ENCODE assay signal across 16 cellular contexts in genomic region chr7:18414885-18415284, GRCh38.
"Had no signal": no experiment of that assay in that cellular context is flagged by ENCODE, and none has a peak within 500 bp of the region (broad histone marks: within the 10 kb centered on the region; RNA-seq: fewer than 3 reads in every experiment).

No MANE protein-coding gene starts in this region.

- H3K4me1 ChIP-seq: lower lobe of right lung, upper lobe of left lung had no signal

- H3K27ac ChIP-seq: dorsolateral prefrontal cortex, esophagus muscularis mucosa, lower lobe of right lung, sigmoid colon, upper lobe of left lung had no signal

- H3K4me3 ChIP-seq: dorsolateral prefrontal cortex, esophagus muscularis mucosa, lower lobe of right lung, sigmoid colon, upper lobe of left lung had no signal

- H3K36me3 ChIP-seq: esophagus muscularis mucosa, lower lobe of right lung, sigmoid colon, upper lobe of left lung had no signal

- H3K9me3 ChIP-seq: esophagus muscularis mucosa, lower lobe of right lung, sigmoid colon, upper lobe of left lung had no signal

- FAIRE-seq: bronchial epithelial cell had no signal

- DNase-seq: activated CD4-positive, alpha-beta memory T cell treated with anti-CD3 and anti-CD28 coated beads for 36 hours; activated CD4-positive, alpha-beta T cell treated with anti-CD3 and anti-CD28 coated beads for 1 hour; activated gamma-delta T cell treated with Interleukin-2 at 50 U/mL for 16 hours; activated naive CD8-positive, alpha-beta T cell treated with anti-CD3 and anti-CD28 coated beads, Interleukin-2, amount 10 ng/mL, durations not matched to agents 7 days and 5 days; activated T-cell treated with anti-CD3 and anti-CD28 coated beads, Interleukin-2, amount 50 U/mL, for 4 hours; anterior cingulate cortex; dorsolateral prefrontal cortex; foreskin fibroblast; glutamatergic neuron; lower lobe of right lung; sigmoid colon; stimulated activated CD4-positive, alpha-beta T cell treated with anti-CD3 and anti-CD28 coated beads, Interleukin-2, amount 100 ng/mL, for 24 hours; stimulated activated naive CD4-positive, alpha-beta T cell; upper lobe of left lung had no signal

- H3K27me3 ChIP-seq: dorsolateral prefrontal cortex, esophagus muscularis mucosa, sigmoid colon, upper lobe of left lung had no signal
